ENCODE assay signal across 1 cellular context in the genomic region with DNA sequence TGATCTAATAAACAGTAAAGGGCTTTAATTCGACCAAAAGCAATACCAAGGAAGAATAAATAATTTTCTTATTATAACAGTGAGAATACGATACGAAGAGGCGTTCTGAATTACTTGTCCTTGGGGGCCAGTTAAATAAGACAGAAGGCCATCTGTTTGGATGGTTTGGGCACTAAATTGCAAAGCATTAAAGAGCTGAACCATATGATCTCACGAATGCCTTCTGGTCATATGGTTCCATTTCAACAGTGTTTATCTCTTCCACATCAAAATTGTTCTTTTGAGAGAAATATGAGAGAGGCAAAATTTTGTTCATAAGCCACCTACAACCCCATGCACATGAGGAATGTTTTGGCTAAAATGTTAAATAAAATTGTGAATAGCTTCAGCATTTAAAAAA.
TF ChIP-seq lines count a peak whose summit lies in the region.

No MANE protein-coding gene starts in this region.

TF ChIP-seq in GM23338, 12 proteins besides CTCF, POLR2A, EP300 and RAD21 (continued from another document):
- no peak for TF ChIP-seq ZNF462 (CRISPR knock-in tag; IDR thresholded peaks at IDR 0.05)
- TF ChIP-seq ZNF114 (CRISPR knock-in tag; IDR thresholded peaks at IDR 0.05), result no peak
